Comparison of ENCODE assay signal across 1 cellular context in genomic region chr15:90909449-90909848, GRCh38.
A peak's percentile ranks its signal among the peaks of the same experiment; 100 is the strongest.
TF ChIP-seq lines count a peak whose summit lies in the region.

No MANE protein-coding gene starts in this region.

TF ChIP-seq in K562, 482 proteins besides CTCF, POLR2A, EP300 and RAD21:
- TF ChIP-seq NFIC (IDR thresholded peaks at IDR 0.05) (peak; percentile 93), NFIX (CRISPR knock-in tag; IDR thresholded peaks at IDR 0.05; ENCODE audit: low read depth) (peak; percentile 59; the same call in 1 of the 2 replicates), POLR2G (IDR thresholded peaks at IDR 0.05; ENCODE audit: low read depth, low read length) (peak; percentile 28; the same call in 1 of the 2 replicates)
